21 cellular contexts compared by ENCODE assay signal in genomic region chr12:48966177-48966890, GRCh38. TPM values are rescaled to one million over a fixed set of nuclear protein-coding genes. Genes with fewer than 3 reads are reported as not detected.
A peak's percentile ranks its signal among the peaks of the same experiment; 100 is the strongest.
DNase-seq lines count a peak whose midpoint lies in the region; ATAC-seq and TF ChIP-seq lines count a peak whose summit lies in the region.
"Had no signal": no experiment of that assay in that cellular context is flagged by ENCODE, and none has a peak within 500 bp of the region (broad histone marks: within the 10 kb centered on the region; RNA-seq: fewer than 3 reads in every experiment).

No MANE protein-coding gene starts in this region.

- no peak overlapping the region for H2BK120ac ChIP-seq in mesenchymal stem cell (ENCODE audit: low read depth, low read length)

- DNase-seq in GM06990 (ENCODE audit: extremely low read depth, insufficient read length) = peak; percentile 53
- peak; percentile 83 for DNase-seq in Karpas-422
- DNase-seq in SIG-M5 treated with dmso at 0.1 percent for 504 hours (lab: John Stamatoyannopoulos, UW; ENCODE audit: unreplicated experiment) = peak; percentile 71
- no peak for DNase-seq in mesenchymal stem cell
- no peak for DNase-seq in hippocampal formation (lab: John Stamatoyannopoulos, UW)
- DNase-seq in HuH-7.5 (ENCODE audit: low spot score) = no peak
- no peak for DNase-seq in hepatic stellate cell (ENCODE audit: low spot score)
- DNase-seq: activated CD8-positive, alpha-beta memory T cell treated with anti-CD3 and anti-CD28 coated beads for 24 hours; CD8-positive, alpha-beta memory T cell; esophagus squamous epithelium; left ventricle myocardium inferior; MG63; NCI-H446; stimulated activated CD4-positive, alpha-beta T cell treated with anti-CD3 and anti-CD28 coated beads, Interleukin-12 subunit alpha, Interleukin-12 subunit beta, amount 100 ng/mL, for 4 hours had no signal

- TF ChIP-seq CTCF in GM06990 (IDR thresholded peaks at IDR 0.05; ENCODE audit: insufficient read depth, low read length, poor library complexity, severe bottlenecking) = no peak

- no peak for ATAC-seq in GM18502 (IDR thresholded peaks at IDR 0.05; ENCODE audit: poor library complexity, unreplicated experiment)
- ATAC-seq: Right ventricle myocardium inferior had no signal

- H3K27me3 ChIP-seq in GM06990 (replicated peaks; ENCODE audit: control insufficient read depth, insufficient read depth, low read length) (peaks cover 5% of the 10 kb centered on the region), Karpas-422 (ENCODE audit: low read length) (no peaks in the 10 kb centered on the region), mesenchymal stem cell (ENCODE audit: control insufficient read depth in 1 of 2, insufficient read depth in 1 of 2, low read length in 2 of 2) (peaks cover 63 to 68% of the 10 kb centered on the region in 2 experiments)

- H3K9me3 ChIP-seq in Karpas-422 (ENCODE audit: low read length) (no peaks in the 10 kb centered on the region), mesenchymal stem cell (ENCODE audit: control insufficient read depth, low read length) (no peaks in the 10 kb centered on the region)
- H3K9me3 ChIP-seq: esophagus squamous epithelium, left ventricle myocardium inferior, MG63, right atrium auricular region, suprapubic skin had no signal

- H3K4me1 ChIP-seq in Karpas-422 (ENCODE audit: low read length) (peaks cover 23% of the 10 kb centered on the region), mesenchymal stem cell (ENCODE audit: control insufficient read depth, insufficient read depth, low read depth, low read length) (peaks cover 19% of the 10 kb centered on the region)

- no peaks in the 10 kb centered on the region for H3K79me1 ChIP-seq in mesenchymal stem cell (replicated peaks; ENCODE audit: low read length, poor library complexity, severe bottlenecking)

- H4K20me1 ChIP-seq in Karpas-422 (ENCODE audit: insufficient read depth, low read depth, low read length) = no peaks in the 10 kb centered on the region

- 82% methylated on average over 20 of the region's 20 CpGs for WGBS in mesenchymal stem cell

- H2BK12ac ChIP-seq in mesenchymal stem cell (ENCODE audit: low read length in 2 of 2) = no peak overlapping the region

- no peak overlapping the region for H3K4me3 ChIP-seq in GM06990 (replicated peaks; ENCODE audit: low read depth, low read length)
- H3K4me3 ChIP-seq in Karpas-422 (ENCODE audit: low read length) = peak overlapping the region; percentile 57
- H3K4me3 ChIP-seq in mesenchymal stem cell (ENCODE audit: insufficient read depth in 1 of 2, low read depth in 1 of 2, low read length in 2 of 2) = no peak overlapping the region
- H3K4me3 ChIP-seq: esophagus squamous epithelium, left ventricle myocardium inferior, MG63, right atrium auricular region, suprapubic skin had no signal

- H2AFZ ChIP-seq in Karpas-422 (ENCODE audit: low read length) (peak overlapping the region; percentile 98), mesenchymal stem cell (ENCODE audit: low read depth, low read length) (no peak overlapping the region)

- H2BK5ac ChIP-seq in mesenchymal stem cell (ENCODE audit: low read depth, low read length, poor library complexity, severe bottlenecking) = no peak overlapping the region

- H3K18ac ChIP-seq in mesenchymal stem cell (ENCODE audit: low read depth in 1 of 2, low read length in 2 of 2) = no peak overlapping the region

- H3K4me2 ChIP-seq in Karpas-422 (ENCODE audit: low read depth, low read length, poor library complexity, severe bottlenecking) (peak overlapping the region; percentile 62), mesenchymal stem cell (ENCODE audit: low read length, poor library complexity, severe bottlenecking) (no peak overlapping the region)

- H3K79me2 ChIP-seq in Karpas-422 (ENCODE audit: low read length) = no peaks in the 10 kb centered on the region

- no peaks in the 10 kb centered on the region for H3K9me2 ChIP-seq in Karpas-422 (replicated peaks; ENCODE audit: insufficient read depth, low read length)

- no peak overlapping the region for H4K8ac ChIP-seq in mesenchymal stem cell (ENCODE audit: low read length)

- no peak overlapping the region for H3K23ac ChIP-seq in mesenchymal stem cell (ENCODE audit: low read length in 2 of 2)

- peak overlapping the region; percentile 58 for H3K9ac ChIP-seq in Karpas-422 (ENCODE audit: low read length)
- H3K9ac ChIP-seq in mesenchymal stem cell (ENCODE audit: low read length) = no peak overlapping the region

- H3K14ac ChIP-seq in mesenchymal stem cell (ENCODE audit: low read length in 2 of 2) = no peak overlapping the region

- H2BK15ac ChIP-seq in mesenchymal stem cell (ENCODE audit: low read depth, poor library complexity, severe bottlenecking) = no peak overlapping the region

- H2AK5ac ChIP-seq in mesenchymal stem cell (ENCODE audit: low read length, severe bottlenecking) = no peak overlapping the region

- H3K27ac ChIP-seq in Karpas-422 (ENCODE audit: low read length) (peak overlapping the region; percentile 41), mesenchymal stem cell (ENCODE audit: low read length, poor library complexity, severe bottlenecking) (no peak overlapping the region)
- H3K27ac ChIP-seq: esophagus squamous epithelium, left ventricle myocardium inferior, right atrium auricular region, suprapubic skin had no signal

- H3K36me3 ChIP-seq in GM06990 (ENCODE audit: control insufficient read depth, insufficient read depth, low read length) (no peaks in the 10 kb centered on the region), Karpas-422 (ENCODE audit: insufficient read depth, low read length) (no peaks in the 10 kb centered on the region), mesenchymal stem cell (ENCODE audit: control insufficient read depth in 1 of 2, insufficient read depth in 2 of 2, low read depth in 1 of 2, low read length in 2 of 2) (no peaks in the 10 kb centered on the region)
- H3K36me3 ChIP-seq: esophagus squamous epithelium, left ventricle myocardium inferior, MG63, right atrium auricular region, suprapubic skin had no signal

- no peak overlapping the region for H3K4ac ChIP-seq in mesenchymal stem cell (ENCODE audit: low read depth in 1 of 2, low read length in 2 of 2)

- peak overlapping the region; percentile 44 for H4K91ac ChIP-seq in mesenchymal stem cell (ENCODE audit: low read length)

RNA-seq across cellular contexts. Expression of gene WNT10B, which starts 5.2 kb away (rescaled TPM):
- total RNA-seq in Karpas-422 (2014; rRNA removed; shearing (Covaris generic); ENCODE audit: low replicate concordance) = 0.61 and 1.0 TPM in 2 replicates
- polyA plus RNA-seq in mesenchymal stem cell (2013, experiment 1 of 2) = 0.11 TPM
- polyA plus RNA-seq in mesenchymal stem cell (2013, experiment 2 of 2) = 0.04 TPM

RNA-seq across cellular contexts. Expression of gene ARF3, which starts 9.0 kb away (rescaled TPM):
- total RNA-seq in Karpas-422 (2014; rRNA removed; shearing (Covaris generic); ENCODE audit: low replicate concordance) = 51.7 and 57.5 TPM in 2 replicates
- 112 TPM for polyA plus RNA-seq in mesenchymal stem cell (2013, experiment 1 of 2)
- polyA plus RNA-seq in mesenchymal stem cell (2013, experiment 2 of 2) = 114 TPM

RNA-seq across cellular contexts. Expression of gene WNT1, which starts 11.8 kb away (rescaled TPM):
- total RNA-seq in Karpas-422 (2014; rRNA removed; shearing (Covaris generic); ENCODE audit: low replicate concordance) = not detected in 2 replicates
- not detected for polyA plus RNA-seq in mesenchymal stem cell (2013, experiment 1 of 2)
- polyA plus RNA-seq in mesenchymal stem cell (2013, experiment 2 of 2) = not detected
- total RNA-seq: astrocyte; CD8-positive, alpha-beta memory T cell; left ventricle myocardium inferior; right atrium auricular region; Right ventricle myocardium inferior; suprapubic skin; T-helper 1 cell treated with Interleukin-12 subunit alpha and Interleukin-12 subunit beta and Interleukin-4 antibody, amounts not matched to agents 30 ng/mL and 1 ng/mL, for 36 hours had no signal
- polyA plus RNA-seq: AG04450 had no signal

RNA-seq across cellular contexts. Expression of gene DDN, which starts 32.8 kb away (rescaled TPM):
- total RNA-seq in Karpas-422 (2014; rRNA removed; shearing (Covaris generic); ENCODE audit: low replicate concordance) = 9.6 and 20.2 TPM in 2 replicates
- polyA plus RNA-seq in mesenchymal stem cell (2013, experiment 1 of 2) = 0.17 TPM
- polyA plus RNA-seq in mesenchymal stem cell (2013, experiment 2 of 2) = 0.19 TPM
- polyA plus RNA-seq: CD8-positive, alpha-beta memory T cell had no signal

RNA-seq across cellular contexts. Expression of gene FKBP11, which starts 41.0 kb away (rescaled TPM):
- 22.0 and 29.8 TPM in 2 replicates for total RNA-seq in Karpas-422 (2014; rRNA removed; shearing (Covaris generic); ENCODE audit: low replicate concordance)
- polyA plus RNA-seq in mesenchymal stem cell (2013, experiment 1 of 2) = 131 TPM
- polyA plus RNA-seq in mesenchymal stem cell (2013, experiment 2 of 2) = 138 TPM

Comparison
In these comparisons a context has a peak if more than half of its experiments do, and no peak if none do; other contexts are left out.
1. DNase-seq: peak in GM06990 (single experiment), Karpas-422 (single experiment) and SIG-M5 treated with dmso at 0.1 percent for 504 hours (single experiment); none in mesenchymal stem cell (single experiment), hippocampal formation (0 of 2), HuH-7.5 (single experiment) and hepatic stellate cell (single experiment).